ENCODE assay signal across 1 cellular context in the genomic region with DNA sequence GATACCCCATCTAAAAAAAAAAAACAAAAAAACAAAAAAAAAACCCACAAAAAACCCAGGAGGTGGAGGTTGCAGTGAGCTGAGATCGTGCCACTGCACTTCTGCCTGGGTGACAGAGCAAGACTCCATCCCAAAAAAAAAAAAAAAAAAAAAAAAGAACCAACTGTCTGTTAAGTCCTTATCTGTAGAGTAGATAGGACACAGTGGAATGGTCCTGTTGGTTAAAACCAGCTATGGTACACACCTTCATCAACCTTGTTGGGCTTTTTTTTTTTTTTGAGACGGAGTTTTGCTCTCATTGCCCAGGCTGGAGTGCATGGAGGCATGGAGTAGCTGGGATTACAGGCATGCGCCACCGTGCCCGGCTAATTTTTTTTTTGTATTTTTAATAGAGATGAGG.
TF ChIP-seq lines count a peak whose summit lies in the region.

No MANE protein-coding gene starts in this region.

TF ChIP-seq in IMR-90, 13 proteins besides CTCF, POLR2A, EP300 and RAD21:
- no peak for TF ChIP-seq CHD1 (IDR thresholded peaks at IDR 0.05; ENCODE audit: low read depth, low read length)
- TF ChIP-seq, protein P1, sequence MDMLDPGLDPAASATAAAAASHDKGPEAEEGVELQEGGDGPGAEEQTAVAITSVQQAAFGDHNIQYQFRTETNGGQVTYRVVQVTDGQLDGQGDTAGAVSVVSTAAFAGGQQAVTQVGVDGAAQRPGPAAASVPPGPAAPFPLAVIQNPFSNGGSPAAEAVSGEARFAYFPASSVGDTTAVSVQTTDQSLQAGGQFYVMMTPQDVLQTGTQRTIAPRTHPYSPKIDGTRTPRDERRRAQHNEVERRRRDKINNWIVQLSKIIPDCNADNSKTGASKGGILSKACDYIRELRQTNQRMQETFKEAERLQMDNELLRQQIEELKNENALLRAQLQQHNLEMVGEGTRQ (IDR thresholded peaks at IDR 0.05; ENCODE audit: low read depth, low read length): no peak
- TF ChIP-seq MAZ (IDR thresholded peaks at IDR 0.05; ENCODE audit: borderline replicate concordance, low read depth, low read length): no peak
- TF ChIP-seq MXI1 (IDR thresholded peaks at IDR 0.05; ENCODE audit: borderline replicate concordance, low read depth, low read length): no peak
- TF ChIP-seq BHLHE40 (IDR thresholded peaks at IDR 0.05; ENCODE audit: low read depth, low read length): no peak
- TF ChIP-seq NFE2L2 (IDR thresholded peaks at IDR 0.05; ENCODE audit: low read depth, low read length): no peak
- no peak for TF ChIP-seq MAFK (IDR thresholded peaks at IDR 0.05; ENCODE audit: low read depth, low read length)
- TF ChIP-seq SMC3 (IDR thresholded peaks at IDR 0.05; ENCODE audit: low read depth, low read length): no peak
- no peak for TF ChIP-seq RCOR1 (IDR thresholded peaks at IDR 0.05; ENCODE audit: insufficient replicate concordance, low read length)
- no peak for TF ChIP-seq RFX5 (IDR thresholded peaks at IDR 0.05; ENCODE audit: low read depth, low read length)
- TF ChIP-seq, protein P2, sequence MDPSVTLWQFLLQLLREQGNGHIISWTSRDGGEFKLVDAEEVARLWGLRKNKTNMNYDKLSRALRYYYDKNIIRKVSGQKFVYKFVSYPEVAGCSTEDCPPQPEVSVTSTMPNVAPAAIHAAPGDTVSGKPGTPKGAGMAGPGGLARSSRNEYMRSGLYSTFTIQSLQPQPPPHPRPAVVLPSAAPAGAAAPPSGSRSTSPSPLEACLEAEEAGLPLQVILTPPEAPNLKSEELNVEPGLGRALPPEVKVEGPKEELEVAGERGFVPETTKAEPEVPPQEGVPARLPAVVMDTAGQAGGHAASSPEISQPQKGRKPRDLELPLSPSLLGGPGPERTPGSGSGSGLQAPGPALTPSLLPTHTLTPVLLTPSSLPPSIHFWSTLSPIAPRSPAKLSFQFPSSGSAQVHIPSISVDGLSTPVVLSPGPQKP (IDR thresholded peaks at IDR 0.05; ENCODE audit: borderline replicate concordance, low read depth, low read length): no peak
- no peak for TF ChIP-seq CEBPB (IDR thresholded peaks at IDR 0.05; ENCODE audit: low read depth, low read length)
- TF ChIP-seq FOS (IDR thresholded peaks at IDR 0.05; ENCODE audit: low read depth, low read length): no peak
TF ChIP-seq in IMR-90: peak in this region for 0.
